Comparison of ENCODE assay signal across 1 cellular context in the genomic region with DNA sequence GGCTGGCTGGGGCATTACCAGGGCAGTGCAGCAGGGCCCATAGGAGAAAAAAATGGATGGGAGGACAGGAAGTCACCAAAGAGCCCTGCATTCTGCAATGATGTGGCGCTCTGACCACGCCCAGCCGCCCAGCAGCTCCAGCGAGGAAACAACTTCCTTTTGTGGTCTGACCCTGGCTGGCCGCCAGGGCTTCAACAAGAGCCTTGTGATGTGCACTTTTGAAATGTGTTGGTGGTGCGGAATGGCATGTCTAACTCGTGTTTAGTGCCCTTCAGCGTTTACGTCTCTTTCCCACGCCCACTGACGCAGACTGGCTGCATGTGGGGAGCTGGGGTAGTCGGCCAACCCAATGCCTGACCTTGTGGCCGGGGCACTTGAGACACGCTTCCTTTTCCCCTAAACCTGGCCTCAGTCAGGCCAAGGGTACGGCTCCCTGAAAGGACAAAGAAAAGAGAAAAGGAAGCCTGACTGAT.
A peak's percentile ranks its signal among the peaks of the same experiment; 100 is the strongest.
TF ChIP-seq lines count a peak whose summit lies in the region.

No MANE protein-coding gene starts in this region.

TF ChIP-seq in HepG2, 621 proteins besides CTCF, POLR2A, EP300 and RAD21 (continued from another document and continues in another):
- TF ChIP-seq, protein P1, sequence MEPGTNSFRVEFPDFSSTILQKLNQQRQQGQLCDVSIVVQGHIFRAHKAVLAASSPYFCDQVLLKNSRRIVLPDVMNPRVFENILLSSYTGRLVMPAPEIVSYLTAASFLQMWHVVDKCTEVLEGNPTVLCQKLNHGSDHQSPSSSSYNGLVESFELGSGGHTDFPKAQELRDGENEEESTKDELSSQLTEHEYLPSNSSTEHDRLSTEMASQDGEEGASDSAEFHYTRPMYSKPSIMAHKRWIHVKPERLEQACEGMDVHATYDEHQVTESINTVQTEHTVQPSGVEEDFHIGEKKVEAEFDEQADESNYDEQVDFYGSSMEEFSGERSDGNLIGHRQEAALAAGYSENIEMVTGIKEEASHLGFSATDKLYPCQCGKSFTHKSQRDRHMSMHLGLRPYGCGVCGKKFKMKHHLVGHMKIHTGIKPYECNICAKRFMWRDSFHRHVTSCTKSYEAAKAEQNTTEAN (CRISPR knock-in tag; conservative IDR thresholded peaks at IDR 0.05): peak; percentile 84
- TF ChIP-seq THAP11 (CRISPR knock-in tag; IDR thresholded peaks at IDR 0.05) (peak; percentile 32; the same call in 1 of the 2 replicates), MTA1 (CRISPR knock-in tag; IDR thresholded peaks at IDR 0.05; ENCODE audit: borderline replicate concordance) (0 out of 2 replicates have a peak, but pooled peaks have one; percentile 21), NR2F6 (IDR thresholded peaks at IDR 0.05) (no peak), NR2F6 (CRISPR knock-in tag; IDR thresholded peaks at IDR 0.05) (peak; percentile 73; the same call in 1 of the 2 replicates), BRCA1 (CRISPR knock-in tag; IDR thresholded peaks at IDR 0.05) (0 out of 2 replicates have a peak, but pooled peaks have one; percentile 60), ZKSCAN5 (CRISPR knock-in tag; IDR thresholded peaks at IDR 0.05) (no peak), SMAD1 (CRISPR knock-in tag; IDR thresholded peaks at IDR 0.05; ENCODE audit: borderline replicate concordance, low read depth) (no peak), ZNF326 (CRISPR knock-in tag; IDR thresholded peaks at IDR 0.05; ENCODE audit: borderline replicate concordance) (no peak), ATF7 (IDR thresholded peaks at IDR 0.05) (no peak), ATF7 (CRISPR knock-in tag; IDR thresholded peaks at IDR 0.05) (0 out of 2 replicates have a peak, but pooled peaks have one; percentile 23), SPEN (CRISPR knock-in tag; IDR thresholded peaks at IDR 0.05; ENCODE audit: low read depth) (peak; percentile 57; the same call in 1 of the 2 replicates), SP2 (CRISPR knock-in tag; IDR thresholded peaks at IDR 0.05) (no peak), ZNF747 (CRISPR knock-in tag; IDR thresholded peaks at IDR 0.05; ENCODE audit: borderline replicate concordance) (0 out of 2 replicates have a peak, but pooled peaks have one; percentile 19), MIXL1 (CRISPR knock-in tag; IDR thresholded peaks at IDR 0.05) (0 out of 2 replicates have a peak, but pooled peaks have one; percentile 11), ARNTL (CRISPR knock-in tag; IDR thresholded peaks at IDR 0.05) (0 out of 2 replicates have a peak, but pooled peaks have one; percentile 34), ZNF878 (CRISPR knock-in tag; IDR thresholded peaks at IDR 0.05) (peak; percentile 49; the same call in 1 of the 2 replicates), NFRKB (IDR thresholded peaks at IDR 0.05) (no peak), MXI1 (IDR thresholded peaks at IDR 0.05; ENCODE audit: borderline replicate concordance, low read depth, low read length) (peak; percentile 32; the same call in 1 of the 3 replicates), ZNF317 (CRISPR knock-in tag; IDR thresholded peaks at IDR 0.05) (peak; percentile 81; the same call in 1 of the 2 replicates), FOXO1 (CRISPR knock-in tag; IDR thresholded peaks at IDR 0.05) (peak; percentile 44; the same call in 1 of the 2 replicates), CEBPB (IDR thresholded peaks at IDR 0.05; ENCODE audit: borderline replicate concordance, low read depth, low read length) (no peak), ZNF644 (CRISPR knock-in tag; IDR thresholded peaks at IDR 0.05; ENCODE audit: low read depth) (peak; percentile 58; the same call in 1 of the 2 replicates), RXRA (CRISPR knock-in tag; IDR thresholded peaks at IDR 0.05) (no peak), NFKB2 (CRISPR knock-in tag; IDR thresholded peaks at IDR 0.05; ENCODE audit: borderline replicate concordance) (peak; percentile 67; the same call in 1 of the 2 replicates)
- TF ChIP-seq, protein P2, sequence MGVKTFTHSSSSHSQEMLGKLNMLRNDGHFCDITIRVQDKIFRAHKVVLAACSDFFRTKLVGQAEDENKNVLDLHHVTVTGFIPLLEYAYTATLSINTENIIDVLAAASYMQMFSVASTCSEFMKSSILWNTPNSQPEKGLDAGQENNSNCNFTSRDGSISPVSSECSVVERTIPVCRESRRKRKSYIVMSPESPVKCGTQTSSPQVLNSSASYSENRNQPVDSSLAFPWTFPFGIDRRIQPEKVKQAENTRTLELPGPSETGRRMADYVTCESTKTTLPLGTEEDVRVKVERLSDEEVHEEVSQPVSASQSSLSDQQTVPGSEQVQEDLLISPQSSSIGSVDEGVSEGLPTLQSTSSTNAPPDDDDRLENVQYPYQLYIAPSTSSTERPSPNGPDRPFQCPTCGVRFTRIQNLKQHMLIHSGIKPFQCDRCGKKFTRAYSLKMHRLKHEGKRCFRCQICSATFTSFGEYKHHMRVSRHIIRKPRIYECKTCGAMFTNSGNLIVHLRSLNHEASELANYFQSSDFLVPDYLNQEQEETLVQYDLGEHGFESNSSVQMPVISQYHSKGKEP (CRISPR knock-in tag; IDR thresholded peaks at IDR 0.05): no peak
- TF ChIP-seq, protein P3, sequence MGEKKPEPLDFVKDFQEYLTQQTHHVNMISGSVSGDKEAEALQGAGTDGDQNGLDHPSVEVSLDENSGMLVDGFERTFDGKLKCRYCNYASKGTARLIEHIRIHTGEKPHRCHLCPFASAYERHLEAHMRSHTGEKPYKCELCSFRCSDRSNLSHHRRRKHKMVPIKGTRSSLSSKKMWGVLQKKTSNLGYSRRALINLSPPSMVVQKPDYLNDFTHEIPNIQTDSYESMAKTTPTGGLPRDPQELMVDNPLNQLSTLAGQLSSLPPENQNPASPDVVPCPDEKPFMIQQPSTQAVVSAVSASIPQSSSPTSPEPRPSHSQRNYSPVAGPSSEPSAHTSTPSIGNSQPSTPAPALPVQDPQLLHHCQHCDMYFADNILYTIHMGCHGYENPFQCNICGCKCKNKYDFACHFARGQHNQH (CRISPR knock-in tag; IDR thresholded peaks at IDR 0.05): 0 out of 2 replicates have a peak, but pooled peaks have one; percentile 37
- TF ChIP-seq, protein P4, sequence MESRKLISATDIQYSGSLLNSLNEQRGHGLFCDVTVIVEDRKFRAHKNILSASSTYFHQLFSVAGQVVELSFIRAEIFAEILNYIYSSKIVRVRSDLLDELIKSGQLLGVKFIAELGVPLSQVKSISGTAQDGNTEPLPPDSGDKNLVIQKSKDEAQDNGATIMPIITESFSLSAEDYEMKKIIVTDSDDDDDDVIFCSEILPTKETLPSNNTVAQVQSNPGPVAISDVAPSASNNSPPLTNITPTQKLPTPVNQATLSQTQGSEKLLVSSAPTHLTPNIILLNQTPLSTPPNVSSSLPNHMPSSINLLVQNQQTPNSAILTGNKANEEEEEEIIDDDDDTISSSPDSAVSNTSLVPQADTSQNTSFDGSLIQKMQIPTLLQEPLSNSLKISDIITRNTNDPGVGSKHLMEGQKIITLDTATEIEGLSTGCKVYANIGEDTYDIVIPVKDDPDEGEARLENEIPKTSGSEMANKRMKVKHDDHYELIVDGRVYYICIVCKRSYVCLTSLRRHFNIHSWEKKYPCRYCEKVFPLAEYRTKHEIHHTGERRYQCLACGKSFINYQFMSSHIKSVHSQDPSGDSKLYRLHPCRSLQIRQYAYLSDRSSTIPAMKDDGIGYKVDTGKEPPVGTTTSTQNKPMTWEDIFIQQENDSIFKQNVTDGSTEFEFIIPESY (CRISPR knock-in tag; IDR thresholded peaks at IDR 0.05): peak; percentile 10; the same call in 1 of the 2 replicates
- TF ChIP-seq, protein P5, sequence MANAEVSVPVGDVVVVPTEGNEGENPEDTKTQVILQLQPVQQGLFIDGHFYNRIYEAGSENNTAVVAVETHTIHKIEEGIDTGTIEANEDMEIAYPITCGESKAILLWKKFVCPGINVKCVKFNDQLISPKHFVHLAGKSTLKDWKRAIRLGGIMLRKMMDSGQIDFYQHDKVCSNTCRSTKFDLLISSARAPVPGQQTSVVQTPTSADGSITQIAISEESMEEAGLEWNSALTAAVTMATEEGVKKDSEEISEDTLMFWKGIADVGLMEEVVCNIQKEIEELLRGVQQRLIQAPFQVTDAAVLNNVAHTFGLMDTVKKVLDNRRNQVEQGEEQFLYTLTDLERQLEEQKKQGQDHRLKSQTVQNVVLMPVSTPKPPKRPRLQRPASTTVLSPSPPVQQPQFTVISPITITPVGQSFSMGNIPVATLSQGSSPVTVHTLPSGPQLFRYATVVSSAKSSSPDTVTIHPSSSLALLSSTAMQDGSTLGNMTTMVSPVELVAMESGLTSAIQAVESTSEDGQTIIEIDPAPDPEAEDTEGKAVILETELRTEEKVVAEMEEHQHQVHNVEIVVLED (CRISPR knock-in tag; IDR thresholded peaks at IDR 0.05; ENCODE audit: borderline replicate concordance): peak; percentile 70
- TF ChIP-seq, protein P6, sequence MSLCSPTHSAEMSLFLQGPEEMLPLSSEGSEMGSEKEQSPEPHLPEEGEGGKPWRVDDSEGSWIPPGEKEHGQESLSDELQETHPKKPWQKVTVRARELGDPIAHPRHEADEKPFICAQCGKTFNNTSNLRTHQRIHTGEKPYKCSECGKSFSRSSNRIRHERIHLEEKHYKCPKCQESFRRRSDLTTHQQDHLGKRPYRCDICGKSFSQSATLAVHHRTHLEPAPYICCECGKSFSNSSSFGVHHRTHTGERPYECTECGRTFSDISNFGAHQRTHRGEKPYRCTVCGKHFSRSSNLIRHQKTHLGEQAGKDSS (CRISPR knock-in tag; IDR thresholded peaks at IDR 0.05; ENCODE audit: borderline replicate concordance, low read depth): no peak; the same call in 1 of the 2 replicates
- TF ChIP-seq, protein P7, sequence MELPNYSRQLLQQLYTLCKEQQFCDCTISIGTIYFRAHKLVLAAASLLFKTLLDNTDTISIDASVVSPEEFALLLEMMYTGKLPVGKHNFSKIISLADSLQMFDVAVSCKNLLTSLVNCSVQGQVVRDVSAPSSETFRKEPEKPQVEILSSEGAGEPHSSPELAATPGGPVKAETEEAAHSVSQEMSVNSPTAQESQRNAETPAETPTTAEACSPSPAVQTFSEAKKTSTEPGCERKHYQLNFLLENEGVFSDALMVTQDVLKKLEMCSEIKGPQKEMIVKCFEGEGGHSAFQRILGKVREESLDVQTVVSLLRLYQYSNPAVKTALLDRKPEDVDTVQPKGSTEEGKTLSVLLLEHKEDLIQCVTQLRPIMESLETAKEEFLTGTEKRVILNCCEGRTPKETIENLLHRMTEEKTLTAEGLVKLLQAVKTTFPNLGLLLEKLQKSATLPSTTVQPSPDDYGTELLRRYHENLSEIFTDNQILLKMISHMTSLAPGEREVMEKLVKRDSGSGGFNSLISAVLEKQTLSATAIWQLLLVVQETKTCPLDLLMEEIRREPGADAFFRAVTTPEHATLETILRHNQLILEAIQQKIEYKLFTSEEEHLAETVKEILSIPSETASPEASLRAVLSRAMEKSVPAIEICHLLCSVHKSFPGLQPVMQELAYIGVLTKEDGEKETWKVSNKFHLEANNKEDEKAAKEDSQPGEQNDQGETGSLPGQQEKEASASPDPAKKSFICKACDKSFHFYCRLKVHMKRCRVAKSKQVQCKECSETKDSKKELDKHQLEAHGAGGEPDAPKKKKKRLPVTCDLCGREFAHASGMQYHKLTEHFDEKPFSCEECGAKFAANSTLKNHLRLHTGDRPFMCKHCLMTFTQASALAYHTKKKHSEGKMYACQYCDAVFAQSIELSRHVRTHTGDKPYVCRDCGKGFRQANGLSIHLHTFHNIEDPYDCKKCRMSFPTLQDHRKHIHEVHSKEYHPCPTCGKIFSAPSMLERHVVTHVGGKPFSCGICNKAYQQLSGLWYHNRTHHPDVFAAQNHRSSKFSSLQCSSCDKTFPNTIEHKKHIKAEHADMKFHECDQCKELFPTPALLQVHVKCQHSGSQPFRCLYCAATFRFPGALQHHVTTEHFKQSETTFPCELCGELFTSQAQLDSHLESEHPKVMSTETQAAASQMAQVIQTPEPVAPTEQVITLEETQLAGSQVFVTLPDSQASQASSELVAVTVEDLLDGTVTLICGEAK (IDR thresholded peaks at IDR 0.05): no peak
- TF ChIP-seq, protein P7 (CRISPR knock-in tag; IDR thresholded peaks at IDR 0.05): peak; percentile 55; the same call in 1 of the 2 replicates
- TF ChIP-seq, protein P8, sequence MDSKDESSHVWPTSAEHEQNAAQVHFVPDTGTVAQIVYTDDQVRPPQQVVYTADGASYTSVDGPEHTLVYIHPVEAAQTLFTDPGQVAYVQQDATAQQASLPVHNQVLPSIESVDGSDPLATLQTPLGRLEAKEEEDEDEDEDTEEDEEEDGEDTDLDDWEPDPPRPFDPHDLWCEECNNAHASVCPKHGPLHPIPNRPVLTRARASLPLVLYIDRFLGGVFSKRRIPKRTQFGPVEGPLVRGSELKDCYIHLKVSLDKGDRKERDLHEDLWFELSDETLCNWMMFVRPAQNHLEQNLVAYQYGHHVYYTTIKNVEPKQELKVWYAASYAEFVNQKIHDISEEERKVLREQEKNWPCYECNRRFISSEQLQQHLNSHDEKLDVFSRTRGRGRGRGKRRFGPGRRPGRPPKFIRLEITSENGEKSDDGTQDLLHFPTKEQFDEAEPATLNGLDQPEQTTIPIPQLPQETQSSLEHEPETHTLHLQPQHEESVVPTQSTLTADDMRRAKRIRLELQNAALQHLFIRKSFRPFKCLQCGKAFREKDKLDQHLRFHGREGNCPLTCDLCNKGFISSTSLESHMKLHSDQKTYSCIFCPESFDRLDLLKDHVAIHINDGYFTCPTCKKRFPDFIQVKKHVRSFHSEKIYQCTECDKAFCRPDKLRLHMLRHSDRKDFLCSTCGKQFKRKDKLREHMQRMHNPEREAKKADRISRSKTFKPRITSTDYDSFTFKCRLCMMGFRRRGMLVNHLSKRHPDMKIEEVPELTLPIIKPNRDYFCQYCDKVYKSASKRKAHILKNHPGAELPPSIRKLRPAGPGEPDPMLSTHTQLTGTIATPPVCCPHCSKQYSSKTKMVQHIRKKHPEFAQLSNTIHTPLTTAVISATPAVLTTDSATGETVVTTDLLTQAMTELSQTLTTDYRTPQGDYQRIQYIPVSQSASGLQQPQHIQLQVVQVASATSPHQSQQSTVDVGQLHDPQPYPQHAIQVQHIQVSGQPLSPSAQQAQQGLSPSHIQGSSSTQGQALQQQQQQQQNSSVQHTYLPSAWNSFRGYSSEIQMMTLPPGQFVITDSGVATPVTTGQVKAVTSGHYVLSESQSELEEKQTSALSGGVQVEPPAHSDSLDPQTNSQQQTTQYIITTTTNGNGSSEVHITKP (CRISPR knock-in tag; IDR thresholded peaks at IDR 0.05; ENCODE audit: low read depth): no peak
